In the genomic region with DNA sequence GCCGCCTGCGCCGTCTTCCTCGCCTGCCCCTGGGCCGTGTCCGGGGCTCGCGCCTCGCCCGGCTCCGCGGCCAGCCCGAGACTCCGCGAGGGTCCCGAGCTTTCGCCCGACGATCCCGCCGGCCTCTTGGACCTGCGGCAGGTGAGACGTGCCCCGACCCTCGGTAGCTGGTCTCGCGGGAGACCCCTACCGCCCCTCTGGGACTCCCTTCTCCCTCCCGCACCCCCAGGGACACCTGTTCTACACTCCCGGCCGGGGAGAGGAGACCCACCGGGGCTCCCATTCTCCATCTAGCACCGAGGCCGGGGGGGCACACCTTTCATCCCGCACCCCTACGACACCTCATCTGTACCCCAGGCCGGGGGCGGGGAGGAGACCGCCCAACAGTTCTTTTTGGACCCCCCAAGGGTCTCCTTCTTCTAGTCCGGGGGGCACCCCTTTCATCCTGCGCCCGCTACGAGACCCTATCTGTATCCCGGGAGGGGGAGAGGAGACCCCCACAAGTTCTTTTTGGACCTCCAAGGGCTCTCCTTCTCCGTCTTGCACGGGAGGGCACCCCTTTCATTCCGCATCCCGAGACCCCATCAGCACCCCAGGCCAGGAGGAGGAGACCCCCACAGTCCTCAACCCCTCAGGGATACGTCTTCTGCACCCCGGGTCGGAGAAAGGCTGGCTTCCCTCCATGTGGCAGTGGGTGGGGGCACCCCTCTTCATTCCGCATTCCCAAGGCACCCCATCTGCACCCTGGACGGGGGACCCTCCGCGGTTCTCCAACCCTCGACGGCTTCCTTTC, we compare ENCODE assay signal across 8 cellular contexts. TPM values are rescaled to one million over a fixed set of nuclear protein-coding genes. Genes with fewer than 3 reads are reported as not detected.
DNase-seq lines count a peak whose midpoint lies in the region; ATAC-seq and TF ChIP-seq lines count a peak whose summit lies in the region.

No MANE protein-coding gene starts in this region.

- DNase-seq in H9 (no peak), right cardiac atrium (peak in 2 of 3 donors; percentile 18 to 56), cerebellar cortex (ENCODE audit: low spot score) (no peak)
- DNase-seq in stimulated activated effector memory CD8-positive, alpha-beta T cell treated with anti-CD3 and anti-CD28 coated beads, Interleukin-12 subunit alpha, Interleukin-12 subunit beta, amount 100 ng/mL, for 72 hours (ENCODE audit: low spot score in 2 of 2), result peak in 1 of 2 donors; percentile 66
- no peak for DNase-seq in activated CD8-positive, alpha-beta memory T cell treated with anti-CD3 and anti-CD28 coated beads, Interleukin-2, amount 50 U/mL, for 48 hours

- H3K56ac ChIP-seq in H9 (ENCODE audit: insufficient read length, low read depth, low read length), result no peak overlapping the region

- WGBS in H9 (ENCODE audit: extremely low coverage, insufficient read length, low lambda C conversion rate), result no CpG with 5 or more reads among the region's 57 CpGs
- 9% methylated on average over 57 of the region's 57 CpGs for WGBS in right cardiac atrium

- no peak overlapping the region for H3K4ac ChIP-seq in H9 (ENCODE audit: low read depth, low read length)

- H3K27ac ChIP-seq in H9 (ENCODE audit: insufficient read length, low read depth, low read length), result no peak overlapping the region
- H3K27ac ChIP-seq in VCaP, result peak overlapping the region; percentile 47; the same call in 1 of the 2 replicates
- no peak overlapping the region for H3K27ac ChIP-seq in right cardiac atrium (ENCODE audit: low read length)

- intact Hi-C loops in right cardiac atrium (cut with DNase I), result no loop called here

- H2BK20ac ChIP-seq in H9 (ENCODE audit: low read depth, low read length, poor library complexity, severe bottlenecking), result no peak overlapping the region

- H3T11ph ChIP-seq in H9 (ENCODE audit: low read length), result no peak overlapping the region

- peaks cover 6% of the 10 kb centered on the region; the same call in 1 of the 2 replicates for H3K4me1 ChIP-seq in H9 (ENCODE audit: insufficient read depth, low read length)
- H3K4me1 ChIP-seq in right cardiac atrium (ENCODE audit: control insufficient read depth, insufficient read depth, low read length), result peaks cover 2% of the 10 kb centered on the region

- no peak overlapping the region for H2AK5ac ChIP-seq in H9 (ENCODE audit: insufficient read length, low read length)

- no peak overlapping the region for H3K9ac ChIP-seq in H9 (ENCODE audit: extremely low read depth, insufficient read length, low read length)

- TF ChIP-seq CTCF in H9 (conservative IDR thresholded peaks at IDR 0.05) (no peak), VCaP (conservative IDR thresholded peaks at IDR 0.05) (no peak)

- peak overlapping the region; percentile 18 for H3K18ac ChIP-seq in H9 (ENCODE audit: insufficient read length, low read depth, low read length)

- H3K9me3 Mint-ChIP-seq in H9, result peaks cover 2 to 14% of the 10 kb centered on the region in 2 experiments; a peak in 4 of 5 replicates
- H3K9me3 Mint-ChIP-seq in stimulated activated effector memory CD8-positive, alpha-beta T cell treated with anti-CD3 and anti-CD28 coated beads, Interleukin-12 subunit alpha, Interleukin-12 subunit beta, amount 100 ng/mL, for 72 hours, result no peaks in the 10 kb centered on the region

- ATAC-seq in right cardiac atrium (peak in 1 of 2 donors; percentile 3), GM18502 (IDR thresholded peaks at IDR 0.05; ENCODE audit: poor library complexity, unreplicated experiment) (no peak)
- ATAC-seq in stimulated activated effector memory CD8-positive, alpha-beta T cell treated with anti-CD3 and anti-CD28 coated beads, Interleukin-12 subunit alpha, Interleukin-12 subunit beta, amount 100 ng/mL, for 72 hours, result peak; percentile 27
- ATAC-seq in activated CD4-positive, CD25-positive, alpha-beta regulatory T cell treated with anti-CD3 and anti-CD28 coated beads, Interleukin-2, amount 50 U/mL, for 24 hours, result no peak

- H3K4me3 Mint-ChIP-seq in H9, result peak overlapping the region; percentile 70 to 78
- peak overlapping the region; percentile 79 for H3K4me3 Mint-ChIP-seq in stimulated activated effector memory CD8-positive, alpha-beta T cell treated with anti-CD3 and anti-CD28 coated beads, Interleukin-12 subunit alpha, Interleukin-12 subunit beta, amount 100 ng/mL, for 72 hours

- no peak overlapping the region for H2BK120ac ChIP-seq in H9 (ENCODE audit: low read depth, low read length, poor library complexity, severe bottlenecking)

- H4K20me1 ChIP-seq in H9 (ENCODE audit: control insufficient read depth, insufficient read depth, insufficient read length), result no peaks in the 10 kb centered on the region

- no peak overlapping the region for H2BK12ac ChIP-seq in H9 (ENCODE audit: insufficient read length, low read depth, low read length)

- no peak overlapping the region for H2BK5ac ChIP-seq in H9 (ENCODE audit: insufficient read length, low read length)

- H3K4me2 ChIP-seq in H9 (ENCODE audit: insufficient read depth, insufficient read length, low read length), result peak overlapping the region; percentile 81

- H3K4me3 ChIP-seq in right cardiac atrium (ENCODE audit: low read length), result peak overlapping the region; percentile 69

- peaks cover 0 to 8% (median 7%) of the 10 kb centered on the region in 3 experiments; a peak in 3 of 7 replicates for H3K36me3 Mint-ChIP-seq in H9 (ENCODE audit: insufficient read depth in 1 of 3, low read depth in 3 of 3)
- peaks cover 56% of the 10 kb centered on the region for H3K36me3 Mint-ChIP-seq in stimulated activated effector memory CD8-positive, alpha-beta T cell treated with anti-CD3 and anti-CD28 coated beads, Interleukin-12 subunit alpha, Interleukin-12 subunit beta, amount 100 ng/mL, for 72 hours

- H3K23ac ChIP-seq in H9 (ENCODE audit: insufficient read length, low read depth, low read length), result no peak overlapping the region

- H3K9me3 ChIP-seq in H9 (ENCODE audit: control insufficient read depth, low read depth, low read length) (no peaks in the 10 kb centered on the region), right cardiac atrium (ENCODE audit: control insufficient read depth, low read length) (no peaks in the 10 kb centered on the region)

- no peak overlapping the region for H4K5ac ChIP-seq in H9 (ENCODE audit: insufficient read length, low read depth, low read length)

- peaks cover 72% of the 10 kb centered on the region for H3K27me3 Mint-ChIP-seq in H9 (ENCODE audit: low read depth)

- no peak overlapping the region for H4K91ac ChIP-seq in H9 (ENCODE audit: insufficient read length, low read depth, low read length)

- H3K79me1 ChIP-seq in H9 (ENCODE audit: insufficient read depth, low read depth, low read length, poor library complexity, severe bottlenecking), result no peaks in the 10 kb centered on the region

- H2BK15ac ChIP-seq in H9 (ENCODE audit: low read depth, low read length), result no peak overlapping the region

- H3K23me2 ChIP-seq in H9 (ENCODE audit: insufficient read length, low read depth, low read length, poor library complexity, severe bottlenecking), result peaks cover 22% of the 10 kb centered on the region

- no peaks in the 10 kb centered on the region for H3K79me2 ChIP-seq in H9 (ENCODE audit: insufficient read depth, low read length)

- H3K27ac Mint-ChIP-seq in H9, result no peak overlapping the region
- H3K27ac Mint-ChIP-seq in stimulated activated effector memory CD8-positive, alpha-beta T cell treated with anti-CD3 and anti-CD28 coated beads, Interleukin-12 subunit alpha, Interleukin-12 subunit beta, amount 100 ng/mL, for 72 hours, result peak overlapping the region; percentile 84

- H4K8ac ChIP-seq in H9 (replicated peaks; ENCODE audit: insufficient read length, low read depth, low read length), result no peak overlapping the region

- peaks cover 32 to 38% of the 10 kb centered on the region in 2 experiments for H3K4me1 Mint-ChIP-seq in H9
- H3K4me1 Mint-ChIP-seq in stimulated activated effector memory CD8-positive, alpha-beta T cell treated with anti-CD3 and anti-CD28 coated beads, Interleukin-12 subunit alpha, Interleukin-12 subunit beta, amount 100 ng/mL, for 72 hours, result peaks cover 60% of the 10 kb centered on the region

- no peak overlapping the region for H2AFZ ChIP-seq in H9 (ENCODE audit: low read length)

- no peak overlapping the region; the same call in 1 of the 2 replicates for H3K14ac ChIP-seq in H9 (ENCODE audit: insufficient read depth, low read length)

- H3K27me3 ChIP-seq in H9 (ENCODE audit: insufficient read depth, low read length), result peaks cover 13% of the 10 kb centered on the region; the same call in 1 of the 2 replicates
- no peaks in the 10 kb centered on the region for H3K27me3 ChIP-seq in right cardiac atrium (ENCODE audit: control insufficient read depth, insufficient read depth)

RNA-seq across cellular contexts. Expression of gene TNFSF9, which starts 0.5 kb away (rescaled TPM):
- 1.9 and 2.1 TPM in 2 replicates for total RNA-seq in H9 (2021)
- total RNA-seq in right cardiac atrium, result under 1 TPM; 0.17 to 0.91 (median 0.24) TPM
- polyA plus RNA-seq in right cardiac atrium, result 0.14 TPM

RNA-seq across cellular contexts. Expression of gene TUBB4A, which starts 29.2 kb away (rescaled TPM):
- 19.5 and 20.3 TPM in 2 replicates for total RNA-seq in H9 (2021)
- total RNA-seq in right cardiac atrium, result 1 to 10 TPM in 3 of 4 donors, under 1 TPM in 1; 0.45 to 7.4 (median 2.7) TPM
- polyA plus RNA-seq in right cardiac atrium, result 2.2 TPM

RNA-seq across cellular contexts. Expression of gene DENND1C, which starts 49.8 kb away (rescaled TPM):
- total RNA-seq in H9 (2021), result 2.4 TPM in 2 replicates
- total RNA-seq in right cardiac atrium, result 1 to 10 TPM in 2 of 4 donors, under 1 TPM in 2; 0.54 to 1.9 (median 1.1) TPM
- polyA plus RNA-seq in right cardiac atrium, result 0.68 TPM

RNA-seq across cellular contexts. Expression of gene CD70, which starts 59.6 kb away (rescaled TPM):
- total RNA-seq in H9 (2021) (1.2 and 1.3 TPM in 2 replicates), right cardiac atrium (not detected)
- not detected for polyA plus RNA-seq in right cardiac atrium

Comparison
In these comparisons a context has a peak if more than half of its experiments do, and no peak if none do; other contexts are left out.
1. DNase-seq: peak in right cardiac atrium (2 of 3); none in H9 (single experiment), cerebellar cortex (single experiment) and activated CD8-positive, alpha-beta memory T cell treated with anti-CD3 and anti-CD28 coated beads, Interleukin-2, amount 50 U/mL, for 48 hours (single experiment).